Comparison of ENCODE assay signal across 23 cellular contexts in genomic region chr6:29989211-29989610, GRCh38.
"Had no signal": no experiment of that assay in that cellular context is flagged by ENCODE, and none has a peak within 500 bp of the region (broad histone marks: within the 10 kb centered on the region; RNA-seq: fewer than 3 reads in every experiment).

No MANE protein-coding gene starts in this region.

- DNase-seq: activated CD4-positive, alpha-beta T cell treated with anti-CD3 and anti-CD28 coated beads for 36 hours; activated CD4-positive, alpha-beta T cell treated with anti-CD3 and anti-CD28 coated beads, Interleukin-2, amount 50 U/mL, for 48 hours; activated gamma-delta T cell treated with Interleukin-2 at 50 U/mL for 16 hours; adrenal gland; body of pancreas; colonic mucosa; erythroblast; heart right ventricle; immature natural killer cell; kidney glomerular epithelial cell; pancreas; stimulated activated CD4-positive, alpha-beta T cell treated with anti-CD3 and anti-CD28 coated beads, Interleukin-4, amount 100 ng/mL, for 24 hours; stomach; SW 1271; T-helper 2 cell had no signal

- H3K4me3 Mint-ChIP-seq: activated CD4-positive, alpha-beta T cell treated with anti-CD3 and anti-CD28 coated beads for 36 hours; activated T-helper 1 cell treated with anti-CD3 and anti-CD28 coated beads, Interleukin-12 subunit alpha, Interleukin-12 subunit beta, Interleukin-2, Interleukin-4 antibody, amounts not matched to agents 30 ng/mL and 10 ng/mL and 1 ng/mL, durations not matched to agents 14 hours and 24 hours and 36 hours; immature natural killer cell; natural killer cell treated with Interleukin-12 subunit alpha and Interleukin-12 subunit beta and Interleukin-15 and Interleukin-18, amount 100 ng/mL, for 72 hours; stimulated activated effector memory CD8-positive, alpha-beta T cell treated with anti-CD3 and anti-CD28 coated beads, Interleukin-12 subunit alpha, Interleukin-12 subunit beta, amount 100 ng/mL, for 72 hours; type B pancreatic cell had no signal

- H3K4me1 Mint-ChIP-seq: activated CD4-positive, alpha-beta T cell treated with anti-CD3 and anti-CD28 coated beads for 36 hours; immature natural killer cell; stimulated activated effector memory CD8-positive, alpha-beta T cell treated with anti-CD3 and anti-CD28 coated beads, Interleukin-12 subunit alpha, Interleukin-12 subunit beta, amount 100 ng/mL, for 72 hours had no signal

- H3K4me1 ChIP-seq: adrenal gland, body of pancreas, colonic mucosa, gastroesophageal sphincter, heart right ventricle, pancreas, stomach had no signal

- H3K36me3 ChIP-seq: adrenal gland, colonic mucosa, gastroesophageal sphincter, heart right ventricle, neutrophil, pancreas, stomach had no signal

- H3K36me3 Mint-ChIP-seq: activated naive CD4-positive, alpha-beta T cell treated with anti-CD3 and anti-CD28 coated beads, Interleukin-2, amount 50 U/mL, for 72 hours; natural killer cell treated with Interleukin-12 subunit alpha and Interleukin-12 subunit beta and Interleukin-15 and Interleukin-18, amount 100 ng/mL, for 72 hours; stimulated activated effector memory CD8-positive, alpha-beta T cell treated with anti-CD3 and anti-CD28 coated beads, Interleukin-12 subunit alpha, Interleukin-12 subunit beta, amount 100 ng/mL, for 72 hours; type B pancreatic cell had no signal

- H3K27ac Mint-ChIP-seq: activated CD4-positive, alpha-beta T cell treated with anti-CD3 and anti-CD28 coated beads for 36 hours; activated T-helper 1 cell treated with anti-CD3 and anti-CD28 coated beads, Interleukin-12 subunit alpha, Interleukin-12 subunit beta, Interleukin-2, Interleukin-4 antibody, amounts not matched to agents 30 ng/mL and 10 ng/mL and 1 ng/mL, durations not matched to agents 14 hours and 24 hours and 36 hours; immature natural killer cell; natural killer cell treated with Interleukin-12 subunit alpha and Interleukin-12 subunit beta and Interleukin-15 and Interleukin-18, amount 100 ng/mL, for 72 hours; stimulated activated effector memory CD8-positive, alpha-beta T cell treated with anti-CD3 and anti-CD28 coated beads, Interleukin-12 subunit alpha, Interleukin-12 subunit beta, amount 100 ng/mL, for 72 hours; type B pancreatic cell had no signal

- H3K9me3 ChIP-seq: adrenal gland, body of pancreas, colonic mucosa, gastroesophageal sphincter, heart right ventricle, neutrophil, pancreas, stomach had no signal

- FAIRE-seq: endometrium, pancreas had no signal

- H3K9me3 Mint-ChIP-seq: activated naive CD4-positive, alpha-beta T cell treated with anti-CD3 and anti-CD28 coated beads, Interleukin-2, amount 50 U/mL, for 72 hours; activated T-helper 1 cell treated with anti-CD3 and anti-CD28 coated beads, Interleukin-12 subunit alpha, Interleukin-12 subunit beta, Interleukin-2, Interleukin-4 antibody, amounts not matched to agents 30 ng/mL and 10 ng/mL and 1 ng/mL, durations not matched to agents 14 hours and 24 hours and 36 hours; immature natural killer cell; natural killer cell treated with Interleukin-12 subunit alpha and Interleukin-12 subunit beta and Interleukin-15 and Interleukin-18, amount 100 ng/mL, for 72 hours; stimulated activated effector memory CD8-positive, alpha-beta T cell treated with anti-CD3 and anti-CD28 coated beads, Interleukin-12 subunit alpha, Interleukin-12 subunit beta, amount 100 ng/mL, for 72 hours; type B pancreatic cell had no signal

- H3K27me3 ChIP-seq: adrenal gland, body of pancreas, colonic mucosa, gastroesophageal sphincter, heart right ventricle, pancreas, stomach had no signal

- H3K27ac ChIP-seq: adrenal gland, body of pancreas, colonic mucosa, gastroesophageal sphincter, heart right ventricle, neutrophil, pancreas, stomach had no signal

- H3K4me3 ChIP-seq: adrenal gland, body of pancreas, colonic mucosa, gastroesophageal sphincter, heart right ventricle, pancreas, stomach had no signal
